2 cellular contexts compared by ENCODE assay signal in the genomic region with DNA sequence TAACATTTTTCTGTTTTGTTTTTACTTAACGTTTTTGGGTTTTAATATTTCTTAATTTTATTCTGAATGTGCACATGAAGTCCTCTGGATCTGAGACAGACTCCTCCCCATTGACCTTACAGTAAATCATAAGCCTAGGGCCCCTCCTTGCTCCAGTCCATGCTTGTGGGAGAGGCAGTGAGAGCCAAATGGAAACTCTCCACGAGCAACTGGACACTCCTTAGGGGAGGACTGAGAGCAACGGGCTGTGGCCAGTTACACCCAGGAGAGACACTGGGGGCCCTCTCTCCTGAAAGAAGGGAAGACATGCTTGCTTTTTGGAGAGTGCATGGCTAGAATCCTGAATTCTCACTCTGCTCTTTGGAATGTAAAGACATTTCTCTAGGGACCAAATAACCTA.
A peak's percentile ranks its signal among the peaks of the same experiment; 100 is the strongest.
TF ChIP-seq lines count a peak whose summit lies in the region.

No MANE protein-coding gene starts in this region.

TF ChIP-seq in liver, 16 proteins besides CTCF, POLR2A, EP300 and RAD21:
- TF ChIP-seq SP1 (IDR thresholded peaks at IDR 0.05) (no peak), NR2F2 (IDR thresholded peaks at IDR 0.05) (peak; percentile 12)

TF ChIP-seq in HepG2, 621 proteins besides CTCF, POLR2A, EP300 and RAD21:
- TF ChIP-seq ZNF510 (CRISPR knock-in tag; IDR thresholded peaks at IDR 0.05; ENCODE audit: low read depth) = no peak
- no peak for TF ChIP-seq MTF2 (CRISPR knock-in tag; IDR thresholded peaks at IDR 0.05; ENCODE audit: borderline replicate concordance)
- TF ChIP-seq NR2C2 (CRISPR knock-in tag; IDR thresholded peaks at IDR 0.05; ENCODE audit: borderline replicate concordance) = no peak
- TF ChIP-seq CHD4 (IDR thresholded peaks at IDR 0.05; ENCODE audit: borderline replicate concordance, low read length) = no peak
- TF ChIP-seq ZNF746 (CRISPR knock-in tag; IDR thresholded peaks at IDR 0.05) = no peak
- TF ChIP-seq STAT5B (CRISPR knock-in tag; IDR thresholded peaks at IDR 0.05) = no peak
- TF ChIP-seq ZFP37 (CRISPR knock-in tag; IDR thresholded peaks at IDR 0.05; ENCODE audit: borderline replicate concordance) = no peak
- no peak for TF ChIP-seq KDM2A (CRISPR knock-in tag; IDR thresholded peaks at IDR 0.05; ENCODE audit: borderline replicate concordance, low read depth)
- TF ChIP-seq TCF12 (IDR thresholded peaks at IDR 0.05) = no peak
- TF ChIP-seq TCF12 (CRISPR knock-in tag; IDR thresholded peaks at IDR 0.05) = no peak
- TF ChIP-seq, protein P1, sequence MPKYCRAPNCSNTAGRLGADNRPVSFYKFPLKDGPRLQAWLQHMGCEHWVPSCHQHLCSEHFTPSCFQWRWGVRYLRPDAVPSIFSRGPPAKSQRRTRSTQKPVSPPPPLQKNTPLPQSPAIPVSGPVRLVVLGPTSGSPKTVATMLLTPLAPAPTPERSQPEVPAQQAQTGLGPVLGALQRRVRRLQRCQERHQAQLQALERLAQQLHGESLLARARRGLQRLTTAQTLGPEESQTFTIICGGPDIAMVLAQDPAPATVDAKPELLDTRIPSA (CRISPR knock-in tag; IDR thresholded peaks at IDR 0.05; ENCODE audit: borderline replicate concordance) = no peak
- TF ChIP-seq NFKBIZ (CRISPR knock-in tag; IDR thresholded peaks at IDR 0.05) = no peak
- TF ChIP-seq SMYD3 (CRISPR knock-in tag; IDR thresholded peaks at IDR 0.05) = no peak
- no peak for TF ChIP-seq SNRNP70 (IDR thresholded peaks at IDR 0.05; ENCODE audit: low read depth, low read length)
- TF ChIP-seq, protein P2, sequence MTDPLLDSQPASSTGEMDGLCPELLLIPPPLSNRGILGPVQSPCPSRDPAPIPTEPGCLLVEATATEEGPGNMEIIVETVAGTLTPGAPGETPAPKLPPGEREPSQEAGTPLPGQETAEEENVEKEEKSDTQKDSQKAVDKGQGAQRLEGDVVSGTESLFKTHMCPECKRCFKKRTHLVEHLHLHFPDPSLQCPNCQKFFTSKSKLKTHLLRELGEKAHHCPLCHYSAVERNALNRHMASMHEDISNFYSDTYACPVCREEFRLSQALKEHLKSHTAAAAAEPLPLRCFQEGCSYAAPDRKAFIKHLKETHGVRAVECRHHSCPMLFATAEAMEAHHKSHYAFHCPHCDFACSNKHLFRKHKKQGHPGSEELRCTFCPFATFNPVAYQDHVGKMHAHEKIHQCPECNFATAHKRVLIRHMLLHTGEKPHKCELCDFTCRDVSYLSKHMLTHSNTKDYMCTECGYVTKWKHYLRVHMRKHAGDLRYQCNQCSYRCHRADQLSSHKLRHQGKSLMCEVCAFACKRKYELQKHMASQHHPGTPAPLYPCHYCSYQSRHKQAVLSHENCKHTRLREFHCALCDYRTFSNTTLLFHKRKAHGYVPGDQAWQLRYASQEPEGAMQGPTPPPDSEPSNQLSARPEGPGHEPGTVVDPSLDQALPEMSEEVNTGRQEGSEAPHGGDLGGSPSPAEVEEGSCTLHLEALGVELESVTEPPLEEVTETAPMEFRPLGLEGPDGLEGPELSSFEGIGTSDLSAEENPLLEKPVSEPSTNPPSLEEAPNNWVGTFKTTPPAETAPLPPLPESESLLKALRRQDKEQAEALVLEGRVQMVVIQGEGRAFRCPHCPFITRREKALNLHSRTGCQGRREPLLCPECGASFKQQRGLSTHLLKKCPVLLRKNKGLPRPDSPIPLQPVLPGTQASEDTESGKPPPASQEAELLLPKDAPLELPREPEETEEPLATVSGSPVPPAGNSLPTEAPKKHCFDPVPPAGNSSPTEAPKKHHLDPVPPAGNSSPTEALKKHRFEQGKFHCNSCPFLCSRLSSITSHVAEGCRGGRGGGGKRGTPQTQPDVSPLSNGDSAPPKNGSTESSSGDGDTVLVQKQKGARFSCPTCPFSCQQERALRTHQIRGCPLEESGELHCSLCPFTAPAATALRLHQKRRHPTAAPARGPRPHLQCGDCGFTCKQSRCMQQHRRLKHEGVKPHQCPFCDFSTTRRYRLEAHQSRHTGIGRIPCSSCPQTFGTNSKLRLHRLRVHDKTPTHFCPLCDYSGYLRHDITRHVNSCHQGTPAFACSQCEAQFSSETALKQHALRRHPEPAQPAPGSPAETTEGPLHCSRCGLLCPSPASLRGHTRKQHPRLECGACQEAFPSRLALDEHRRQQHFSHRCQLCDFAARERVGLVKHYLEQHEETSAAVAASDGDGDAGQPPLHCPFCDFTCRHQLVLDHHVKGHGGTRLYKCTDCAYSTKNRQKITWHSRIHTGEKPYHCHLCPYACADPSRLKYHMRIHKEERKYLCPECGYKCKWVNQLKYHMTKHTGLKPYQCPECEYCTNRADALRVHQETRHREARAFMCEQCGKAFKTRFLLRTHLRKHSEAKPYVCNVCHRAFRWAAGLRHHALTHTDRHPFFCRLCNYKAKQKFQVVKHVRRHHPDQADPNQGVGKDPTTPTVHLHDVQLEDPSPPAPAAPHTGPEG (CRISPR knock-in tag; IDR thresholded peaks at IDR 0.05) = no peak
- TF ChIP-seq, protein P3, sequence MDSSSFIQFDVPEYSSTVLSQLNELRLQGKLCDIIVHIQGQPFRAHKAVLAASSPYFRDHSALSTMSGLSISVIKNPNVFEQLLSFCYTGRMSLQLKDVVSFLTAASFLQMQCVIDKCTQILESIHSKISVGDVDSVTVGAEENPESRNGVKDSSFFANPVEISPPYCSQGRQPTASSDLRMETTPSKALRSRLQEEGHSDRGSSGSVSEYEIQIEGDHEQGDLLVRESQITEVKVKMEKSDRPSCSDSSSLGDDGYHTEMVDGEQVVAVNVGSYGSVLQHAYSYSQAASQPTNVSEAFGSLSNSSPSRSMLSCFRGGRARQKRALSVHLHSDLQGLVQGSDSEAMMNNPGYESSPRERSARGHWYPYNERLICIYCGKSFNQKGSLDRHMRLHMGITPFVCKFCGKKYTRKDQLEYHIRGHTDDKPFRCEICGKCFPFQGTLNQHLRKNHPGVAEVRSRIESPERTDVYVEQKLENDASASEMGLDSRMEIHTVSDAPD (CRISPR knock-in tag; IDR thresholded peaks at IDR 0.05) = no peak
- no peak for TF ChIP-seq ZFP62 (CRISPR knock-in tag; IDR thresholded peaks at IDR 0.05)
- no peak for TF ChIP-seq KDM4B (CRISPR knock-in tag; IDR thresholded peaks at IDR 0.05)
- no peak for TF ChIP-seq NFRKB (IDR thresholded peaks at IDR 0.05)
